23 cellular contexts compared by ENCODE assay signal in genomic region chr19:11246941-11247340, GRCh38. TPM values are rescaled to one million over a fixed set of nuclear protein-coding genes. Genes with fewer than 3 reads are reported as not detected.
"Had no signal": no experiment of that assay in that cellular context is flagged by ENCODE, and none has a peak within 500 bp of the region (broad histone marks: within the 10 kb centered on the region; RNA-seq: fewer than 3 reads in every experiment).

No MANE protein-coding gene starts in this region.

- DNase-seq: activated B cell treated with CpG ODN at 0.5 μM for 24 hours; activated CD4-positive, alpha-beta memory T cell treated with anti-CD3 and anti-CD28 coated beads, Interleukin-2, amount 10 ng/mL, durations not matched to agents 7 days and 5 days; activated CD4-positive, alpha-beta T cell treated with anti-CD3 and anti-CD28 coated beads for 4 hours; activated CD8-positive, alpha-beta memory T cell treated with anti-CD3 and anti-CD28 coated beads, Interleukin-2, amount 10 ng/mL, durations not matched to agents 7 days and 5 days; activated naive CD4-positive, alpha-beta T cell treated with anti-CD3 and anti-CD28 coated beads, Interleukin-2, amount 10 ng/mL, durations not matched to agents 7 days and 5 days; cortex of kidney; hypothalamus; islet precursor cell; mesenchymal stem cell; mucosa of descending colon; naive B cell; stimulated activated naive B cell treated with anti-CD40 and anti-IgM and Interleukin-4, amounts not matched to agents 10 μg/mL and 1 μg/mL and 100 μg/mL, for 72 hours; T-cell had no signal

- H3K4me3 ChIP-seq: adrenal gland, breast epithelium, mucosa of descending colon, neural progenitor cell, tibial nerve had no signal

- H3K27ac Mint-ChIP-seq: activated B cell treated with CpG ODN at 0.5 μM for 24 hours; activated CD4-positive, alpha-beta memory T cell treated with anti-CD3 and anti-CD28 coated beads, Interleukin-2, amount 10 ng/mL, durations not matched to agents 7 days and 5 days; activated CD8-positive, alpha-beta memory T cell treated with anti-CD3 and anti-CD28 coated beads, Interleukin-2, amount 10 ng/mL, durations not matched to agents 7 days and 5 days; activated naive CD4-positive, alpha-beta T cell treated with anti-CD3 and anti-CD28 coated beads, Interleukin-2, amount 10 ng/mL, durations not matched to agents 7 days and 5 days; activated T-helper 2 cell treated with anti-CD3 and anti-CD28 coated beads, Interferon-gamma antibody, Interleukin-2, Interleukin-4, amounts not matched to agents 10 μg/mL and 5 μg/mL and 100 μg/mL, durations not matched to agents 14 hours and 24 hours and 36 hours; neural progenitor cell; stimulated activated naive B cell treated with anti-CD40 and anti-IgM and Interleukin-4, amounts not matched to agents 10 μg/mL and 1 μg/mL and 100 μg/mL, for 72 hours had no signal

- H3K9me3 Mint-ChIP-seq: activated B cell treated with CpG ODN at 0.5 μM for 24 hours; activated CD4-positive, alpha-beta memory T cell treated with anti-CD3 and anti-CD28 coated beads, Interleukin-2, amount 10 ng/mL, durations not matched to agents 7 days and 5 days; activated naive CD4-positive, alpha-beta T cell treated with anti-CD3 and anti-CD28 coated beads, Interleukin-2, amount 10 ng/mL, durations not matched to agents 7 days and 5 days; activated T-helper 2 cell treated with anti-CD3 and anti-CD28 coated beads, Interferon-gamma antibody, Interleukin-2, Interleukin-4, amounts not matched to agents 10 μg/mL and 5 μg/mL and 100 μg/mL, durations not matched to agents 14 hours and 24 hours and 36 hours; naive B cell; neural progenitor cell; stimulated activated naive B cell treated with anti-CD40 and anti-IgM and Interleukin-4, amounts not matched to agents 10 μg/mL and 1 μg/mL and 100 μg/mL, for 72 hours; T-cell had no signal

- H3K27me3 Mint-ChIP-seq: activated B cell treated with CpG ODN at 0.5 μM for 24 hours had no signal

- H3K27me3 ChIP-seq: adrenal gland, breast epithelium, neural progenitor cell, tibial nerve had no signal

- H3K9me3 ChIP-seq: adrenal gland, breast epithelium, mucosa of descending colon, tibial nerve had no signal

- H3K36me3 Mint-ChIP-seq: activated CD8-positive, alpha-beta memory T cell treated with anti-CD3 and anti-CD28 coated beads, Interleukin-2, amount 10 ng/mL, durations not matched to agents 7 days and 5 days; activated naive CD4-positive, alpha-beta T cell treated with anti-CD3 and anti-CD28 coated beads, Interleukin-2, amount 10 ng/mL, durations not matched to agents 7 days and 5 days; naive B cell; neural progenitor cell; T-cell had no signal

- H3K4me3 Mint-ChIP-seq: activated B cell treated with CpG ODN at 0.5 μM for 24 hours; activated CD4-positive, alpha-beta memory T cell treated with anti-CD3 and anti-CD28 coated beads, Interleukin-2, amount 10 ng/mL, durations not matched to agents 7 days and 5 days; activated CD8-positive, alpha-beta memory T cell treated with anti-CD3 and anti-CD28 coated beads, Interleukin-2, amount 10 ng/mL, durations not matched to agents 7 days and 5 days; activated naive CD4-positive, alpha-beta T cell treated with anti-CD3 and anti-CD28 coated beads, Interleukin-2, amount 10 ng/mL, durations not matched to agents 7 days and 5 days; naive B cell; neural progenitor cell; stimulated activated naive B cell treated with anti-CD40 and anti-IgM and Interleukin-4, amounts not matched to agents 10 μg/mL and 1 μg/mL and 100 μg/mL, for 72 hours; T-cell had no signal

- H3K4me1 ChIP-seq: breast epithelium, neural progenitor cell had no signal

- H3K27ac ChIP-seq: neural progenitor cell had no signal

- H3K9ac ChIP-seq: neural progenitor cell had no signal

- ATAC-seq: activated CD8-positive, alpha-beta memory T cell treated with anti-CD3 and anti-CD28 coated beads, Interleukin-2, amount 10 ng/mL, durations not matched to agents 7 days and 5 days; mucosa of descending colon; SK-N-SH treated with all-trans-retinoic acid at 6 μM for 48 hours; stimulated activated naive B cell treated with anti-CD40 and anti-IgM and Interleukin-4, amounts not matched to agents 10 μg/mL and 1 μg/mL and 100 μg/mL, for 72 hours; T-cell had no signal

- H3K36me3 ChIP-seq: breast epithelium, neural progenitor cell had no signal

RNA-seq across cellular contexts. Expression of gene ANGPTL8, which starts 7.5 kb away (rescaled TPM):
- total RNA-seq: activated B cell treated with CpG ODN at 0.5 μM for 24 hours; activated CD4-positive, alpha-beta memory T cell treated with anti-CD3 and anti-CD28 coated beads, Interleukin-2, amount 10 ng/mL, durations not matched to agents 7 days and 5 days; activated CD8-positive, alpha-beta memory T cell treated with anti-CD3 and anti-CD28 coated beads, Interleukin-2, amount 10 ng/mL, durations not matched to agents 7 days and 5 days; activated T-helper 2 cell treated with anti-CD3 and anti-CD28 coated beads, Interferon-gamma antibody, Interleukin-2, Interleukin-4, amounts not matched to agents 10 μg/mL and 5 μg/mL and 100 μg/mL, durations not matched to agents 14 hours and 24 hours and 36 hours; astrocyte; mucosa of descending colon; osteocyte; T-cell had no signal

RNA-seq across cellular contexts. Expression of gene TSPAN16, which starts 49.0 kb away (rescaled TPM):
- total RNA-seq: activated B cell treated with CpG ODN at 0.5 μM for 24 hours; activated CD4-positive, alpha-beta memory T cell treated with anti-CD3 and anti-CD28 coated beads, Interleukin-2, amount 10 ng/mL, durations not matched to agents 7 days and 5 days; activated CD8-positive, alpha-beta memory T cell treated with anti-CD3 and anti-CD28 coated beads, Interleukin-2, amount 10 ng/mL, durations not matched to agents 7 days and 5 days; activated T-helper 2 cell treated with anti-CD3 and anti-CD28 coated beads, Interferon-gamma antibody, Interleukin-2, Interleukin-4, amounts not matched to agents 10 μg/mL and 5 μg/mL and 100 μg/mL, durations not matched to agents 14 hours and 24 hours and 36 hours; adrenal gland; astrocyte; breast epithelium; mucosa of descending colon; osteocyte; sciatic nerve; subcutaneous adipose tissue; T-cell; tibial nerve had no signal
